14 cellular contexts compared by ENCODE assay signal in the genomic region with DNA sequence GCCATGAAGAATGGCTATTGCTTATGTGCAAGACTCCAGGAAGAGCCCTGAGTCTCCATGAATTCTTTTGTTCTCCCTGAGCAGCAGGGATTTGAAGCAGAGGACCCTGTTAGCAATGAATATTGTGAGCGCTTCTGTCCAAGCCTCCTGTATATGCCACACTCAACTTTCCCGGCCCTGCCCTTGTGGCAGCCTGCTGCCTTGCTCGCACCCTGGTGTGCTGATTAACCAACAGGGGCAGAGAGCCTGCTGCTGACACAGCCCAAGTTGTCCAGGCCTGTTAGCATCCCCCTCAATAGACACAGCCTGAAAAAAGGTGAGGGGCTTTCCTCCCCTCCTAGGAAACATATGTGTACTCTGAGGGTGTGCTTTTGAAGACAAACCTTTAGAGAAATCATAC.
DNase-seq lines count a peak whose midpoint lies in the region; ATAC-seq, FAIRE-seq and TF ChIP-seq lines count a peak whose summit lies in the region.
"Had no signal": no experiment of that assay in that cellular context is flagged by ENCODE, and none has a peak within 500 bp of the region (broad histone marks: within the 10 kb centered on the region; RNA-seq: fewer than 3 reads in every experiment).

No MANE protein-coding gene starts in this region.

- DNase-seq in NCI-H345 (lab: John Stamatoyannopoulos, UW) = peak; percentile 22
- no peak for DNase-seq in NCI-H345 treated with DMSO at 0.1 percent for 48 hours (lab: John Stamatoyannopoulos, UW; ENCODE audit: unreplicated experiment)
- DNase-seq in GM12878 (ENCODE audit: low read depth, low spot score) = no peak
- no peak for DNase-seq in mesendoderm
- no peak for DNase-seq in PC-3
- DNase-seq in NCI-H748 treated with DMSO at 0.1 percent for 48 hours (lab: John Stamatoyannopoulos, UW) = no peak
- DNase-seq: CD4-positive, CD25-positive, alpha-beta regulatory T cell; CD8-positive, alpha-beta memory T cell; DMS153; DMS79; GDM1 had no signal

- no peak overlapping the region for H2AK5ac ChIP-seq in mesendoderm (ENCODE audit: low read length)

- H4K20me1 ChIP-seq in GM12878 (ENCODE audit: control insufficient read depth, insufficient read depth) (no peaks in the 10 kb centered on the region), PC-3 (ENCODE audit: low read length) (no peaks in the 10 kb centered on the region)
- H4K20me1 ChIP-seq: BLaER1 treated with 17β-estradiol and CSF1 and Interleukin-3, amounts not matched to agents 10 nM and 100 nM had no signal

- H3K27ac ChIP-seq in GM12878 (ENCODE audit: control insufficient read depth, insufficient read depth) (no peak overlapping the region), mesendoderm (ENCODE audit: low read depth, low read length) (no peak overlapping the region), PC-3 (ENCODE audit: low read length) (no peak overlapping the region)
- H3K27ac ChIP-seq: BLaER1 treated with 17β-estradiol and CSF1 and Interleukin-3, amounts not matched to agents 10 nM and 100 nM had no signal

- no peak overlapping the region for H2BK120ac ChIP-seq in mesendoderm (ENCODE audit: low read depth, low read length)

- H2AFZ ChIP-seq in GM12878 (ENCODE audit: control insufficient read depth, low read depth, low read length) (no peak overlapping the region), PC-3 (ENCODE audit: low read length) (no peak overlapping the region)

- H3K4me2 ChIP-seq in GM12878 (ENCODE audit: control insufficient read depth, insufficient read depth) (no peak overlapping the region), mesendoderm (ENCODE audit: low read length) (no peak overlapping the region), PC-3 (ENCODE audit: low read length) (no peak overlapping the region)
- H3K4me2 ChIP-seq: BLaER1 treated with 17β-estradiol and CSF1 and Interleukin-3, amounts not matched to agents 10 nM and 100 nM had no signal

- POLR2A ChIA-PET in GM12878 (lab: Charles Lee) (interaction anchor here (1.4 to 4.3 kb wide), 3 partner anchors 11 to 18 kb away, joined by 3 to 33 read pairs (median 18); no protein-coding TSS in a partner anchor), PC-3 (lab: Charles Lee; ENCODE audit: unreplicated experiment) (no interaction called here)

- WGBS in GM12878 (ENCODE audit: insufficient coverage, insufficient replicate concordance, low lambda C conversion rate, missing lambda C conversion rate) = 47% methylated on average over 3 of the region's 3 CpGs
- WGBS in mesendoderm (ENCODE audit: extremely low coverage, insufficient coverage, low lambda C conversion rate) = no CpG with 5 or more reads among the region's 3 CpGs

- no peak overlapping the region for H2BK5ac ChIP-seq in mesendoderm (ENCODE audit: low read length)

- no peak for TF ChIP-seq CTCF in GM12878 (IDR thresholded peaks at IDR 0.05 in 2 of 3, conservative IDR thresholded peaks at IDR 0.05 in 1 of 3; ENCODE audit: control insufficient read depth in 2 of 3, extremely low read depth in 1 of 3, insufficient read depth in 1 of 3, low read depth in 3 of 3, low read length in 3 of 3)
- TF ChIP-seq CTCF in PC-3 (conservative IDR thresholded peaks at IDR 0.05; ENCODE audit: low read depth, low read length) = no peak

- ATAC-seq in GM12878 (peak; percentile 52), PC-3 (no peak), HG02852 (IDR thresholded peaks at IDR 0.05; ENCODE audit: unreplicated experiment) (no peak)

- no peaks in the 10 kb centered on the region for H3K79me1 ChIP-seq in mesendoderm (ENCODE audit: low read length)

- H3K9me3 ChIP-seq in GM12878 (replicated peaks; ENCODE audit: control insufficient read depth, insufficient read depth, low read length) = no peaks in the 10 kb centered on the region
- no peaks in the 10 kb centered on the region for H3K9me3 ChIP-seq in PC-3 (ENCODE audit: low read length)
- H3K9me3 ChIP-seq: BLaER1 treated with 17β-estradiol and CSF1 and Interleukin-3, amounts not matched to agents 10 nM and 100 nM; HAP-1 had no signal

- RAD21 ChIA-PET in GM12878 (lab: Charles Lee; ENCODE audit: unreplicated experiment) = interaction anchor here (1.7 to 5.8 kb wide), 5 partner anchors 10 to 30 kb away, joined by 5 to 23 read pairs (median 8); no protein-coding TSS in a partner anchor

- TF ChIP-seq RAD21 in GM12878 (IDR thresholded peaks at IDR 0.05; ENCODE audit: insufficient read depth, low read depth, low read length) = no peak

- H3K27me3 ChIP-seq in GM12878 (replicated peaks in 1 of 2; ENCODE audit: control insufficient read depth in 2 of 2, insufficient read depth in 2 of 2, low read length in 1 of 2) = no peaks in the 10 kb centered on the region; a peak in 1 of 4 replicates
- no peaks in the 10 kb centered on the region for H3K27me3 ChIP-seq in mesendoderm (ENCODE audit: insufficient read depth, low read length, poor library complexity)
- peaks cover 91% of the 10 kb centered on the region for H3K27me3 ChIP-seq in PC-3 (ENCODE audit: low read length)
- H3K27me3 ChIP-seq: BLaER1 treated with 17β-estradiol and CSF1 and Interleukin-3, amounts not matched to agents 10 nM and 100 nM had no signal

- no peak overlapping the region for H3K4ac ChIP-seq in mesendoderm (ENCODE audit: low read depth, low read length)

- H3K9me2 ChIP-seq in PC-3 (replicated peaks; ENCODE audit: low read length) = no peaks in the 10 kb centered on the region

- no peak overlapping the region for H3K18ac ChIP-seq in mesendoderm (ENCODE audit: low read length)

- no peaks in the 10 kb centered on the region for H3K36me3 ChIP-seq in GM12878 (ENCODE audit: control insufficient read depth in 2 of 2, insufficient read depth in 2 of 2, low read length in 1 of 2)
- H3K36me3 ChIP-seq in mesendoderm (ENCODE audit: control insufficient read depth, insufficient read depth, low read length) = no peaks in the 10 kb centered on the region
- H3K36me3 ChIP-seq in PC-3 (ENCODE audit: low read depth, low read length) = no peaks in the 10 kb centered on the region
- H3K36me3 ChIP-seq: BLaER1 treated with 17β-estradiol and CSF1 and Interleukin-3, amounts not matched to agents 10 nM and 100 nM; HAP-1 had no signal

- BruUV-seq in GM12878 (replicated peaks; lab: Mats Ljungman, UMichigan) = no TSS peak
- BruUV-seq in PC-3 (replicated peaks; lab: Mats Ljungman, UMichigan) = no TSS peak

- H4K5ac ChIP-seq in mesendoderm (ENCODE audit: low read length) = no peak overlapping the region

- H4K8ac ChIP-seq in mesendoderm (ENCODE audit: low read depth, low read length) = no peak overlapping the region

- TF ChIP-seq POLR2A in GM12878 (IDR thresholded peaks at IDR 0.05; ENCODE audit: low read depth, low read length) = no peak

- H3K4me1 ChIP-seq in GM12878 (ENCODE audit: control insufficient read depth, insufficient read depth, low read length) (no peaks in the 10 kb centered on the region), mesendoderm (ENCODE audit: control insufficient read depth, low read depth, low read length) (peaks cover 3% of the 10 kb centered on the region), PC-3 (ENCODE audit: insufficient read depth, low read length) (no peaks in the 10 kb centered on the region)
- H3K4me1 ChIP-seq: BLaER1 treated with 17β-estradiol and CSF1 and Interleukin-3, amounts not matched to agents 10 nM and 100 nM; HAP-1 had no signal

- no peak for FAIRE-seq in GM12878 (lab: Jason Lieb, UNC)

- intact Hi-C loops in GM12878 (cut with micrococcal nuclease; ENCODE audit: unreplicated experiment) = no loop called here
- intact Hi-C loops in PC-3 (cut with micrococcal nuclease) = no loop called here

- in situ Hi-C loops in GM12878 (cut with MboI) = no loop called here

- no peaks in the 10 kb centered on the region for H3K79me2 ChIP-seq in GM12878 (ENCODE audit: control insufficient read depth, insufficient read depth, low read length)
- H3K79me2 ChIP-seq in mesendoderm (ENCODE audit: control insufficient read depth, insufficient read depth, low read length) = no peaks in the 10 kb centered on the region
- H3K79me2 ChIP-seq in PC-3 (ENCODE audit: low read length) = no peaks in the 10 kb centered on the region

- no peak overlapping the region for H3K23ac ChIP-seq in mesendoderm (ENCODE audit: low read length)

- CTCF ChIA-PET in GM12878 (lab: Yijun Ruan, JAX) (interaction anchor here (1.0 to 4.8 kb wide), 8 partner anchors 8 to 66 kb away, joined by 3 to 34 read pairs (median 4); no protein-coding TSS in a partner anchor), PC-3 (lab: Charles Lee) (no interaction called here)

- H3K9ac ChIP-seq in GM12878 (ENCODE audit: control insufficient read depth, insufficient read depth, low read length) (no peak overlapping the region), mesendoderm (ENCODE audit: low read length) (no peak overlapping the region), PC-3 (ENCODE audit: low read length) (no peak overlapping the region)
- H3K9ac ChIP-seq: BLaER1 treated with 17β-estradiol and CSF1 and Interleukin-3, amounts not matched to agents 10 nM and 100 nM had no signal

- no peak for TF ChIP-seq EP300 in GM12878 (IDR thresholded peaks at IDR 0.05; ENCODE audit: borderline replicate concordance in 1 of 2, control insufficient read depth in 1 of 2, low read depth in 2 of 2, low read length in 2 of 2)

- H3K56ac ChIP-seq in mesendoderm (ENCODE audit: low read length) = peak overlapping the region; percentile 47

- H3K4me3 ChIP-seq in GM12878 = no peak overlapping the region
- H3K4me3 ChIP-seq in mesendoderm (ENCODE audit: low read length) = no peak overlapping the region
- H3K4me3 ChIP-seq in PC-3 (ENCODE audit: low read length) = no peak overlapping the region
- H3K4me3 ChIP-seq: BLaER1 treated with 17β-estradiol and CSF1 and Interleukin-3, amounts not matched to agents 10 nM and 100 nM; HAP-1 had no signal

- SMC1A ChIA-PET in GM12878 (lab: Charles Lee; ENCODE audit: uncharacterized antibody, unreplicated experiment) = interaction anchor here (0.8 to 10.7 kb wide), 5 partner anchors 11 to 40 kb away, joined by 3 to 171 read pairs (median 3); no protein-coding TSS in a partner anchor

- no peak overlapping the region for H2BK15ac ChIP-seq in mesendoderm (replicated peaks; ENCODE audit: low read depth)

- H3F3A ChIP-seq in PC-3 (ENCODE audit: low read length, unreplicated experiment) = no peaks in the 10 kb centered on the region

TF ChIP-seq in GM12878, 131 proteins besides CTCF, POLR2A, EP300 and RAD21 (continues in another document):
- TF ChIP-seq KAT2A (conservative IDR thresholded peaks at IDR 0.05; ENCODE audit: control insufficient read depth, low read depth, low read length) (no peak), HDGF (IDR thresholded peaks at IDR 0.05) (no peak), MYC (IDR thresholded peaks at IDR 0.05; ENCODE audit: insufficient read depth, insufficient read length, insufficient replicate concordance, low read length, severe bottlenecking) (no peak)
